8 cellular contexts compared by ENCODE assay signal in genomic region chr13:40993119-40993518, GRCh38. TPM values are rescaled to one million over a fixed set of nuclear protein-coding genes. Genes with fewer than 3 reads are reported as not detected.
A peak's percentile ranks its signal among the peaks of the same experiment; 100 is the strongest.
DNase-seq lines count a peak whose midpoint lies in the region; ATAC-seq and TF ChIP-seq lines count a peak whose summit lies in the region.

No MANE protein-coding gene starts in this region.

- WGBS in stomach, 5 donors = 55 to 69% (median 64%) methylated on average over 10 of the region's 10 CpGs
- 81 to 84% methylated on average over 10 of the region's 10 CpGs for WGBS in testis, 2 donors

- TF ChIP-seq CTCF in OCI-LY7 (conservative IDR thresholded peaks at IDR 0.05; ENCODE audit: low read length) (0 out of 2 replicates have a peak, but pooled peaks have one; percentile 6), foreskin keratinocyte (conservative IDR thresholded peaks at IDR 0.05) (no peak), stomach (IDR thresholded peaks at IDR 0.05) (no peak), testis (IDR thresholded peaks at IDR 0.05) (no peak)

- H3K36me3 ChIP-seq in OCI-LY7 (ENCODE audit: insufficient read depth, low read length) (peaks cover 89% of the 10 kb centered on the region), stomach (peaks cover 0 to 9% (median 2%) of the 10 kb centered on the region in 4 donors), testis (ENCODE audit: low read depth, missing control alignments) (no peaks in the 10 kb centered on the region)

- DNase-seq in activated CD4-positive, alpha-beta T cell treated with anti-CD3 and anti-CD28 coated beads, Interleukin-2, amount 10 ng/mL, durations not matched to agents 7 days and 5 days = no peak
- no peak for DNase-seq in activated CD4-positive, alpha-beta T cell treated with anti-CD3 and anti-CD28 coated beads, Interleukin-2, amount 50 U/mL, for 48 hours
- DNase-seq in OCI-LY7 (ENCODE audit: low spot score) = peak; percentile 86
- peak in 1 of 2 donors; percentile 10 for DNase-seq in foreskin keratinocyte
- DNase-seq in stomach = no peak
- no peak for DNase-seq in activated effector memory CD4-positive, alpha-beta T cell treated with Interleukin-2 at 50 U/mL for 16 hours
- no peak for DNase-seq in testis

- ATAC-seq in foreskin keratinocyte (no peak), GM21619 (IDR thresholded peaks at IDR 0.05; ENCODE audit: unreplicated experiment) (no peak)

- peak overlapping the region; percentile 82 for H3K27ac Mint-ChIP-seq in activated CD4-positive, alpha-beta T cell treated with anti-CD3 and anti-CD28 coated beads, Interleukin-2, amount 10 ng/mL, durations not matched to agents 7 days and 5 days

- H3K27me3 ChIP-seq in foreskin keratinocyte = no peaks in the 10 kb centered on the region
- no peaks in the 10 kb centered on the region for H3K27me3 ChIP-seq in stomach
- H3K27me3 ChIP-seq in testis = no peaks in the 10 kb centered on the region

- TF ChIP-seq POLR2A in stomach (IDR thresholded peaks at IDR 0.05) (no peak), testis (IDR thresholded peaks at IDR 0.05) (no peak)

- no peaks in the 10 kb centered on the region for H3K9me3 Mint-ChIP-seq in activated CD4-positive, alpha-beta T cell treated with anti-CD3 and anti-CD28 coated beads, Interleukin-2, amount 10 ng/mL, durations not matched to agents 7 days and 5 days

- no peaks in the 10 kb centered on the region for H3K9me2 ChIP-seq in OCI-LY7 (ENCODE audit: insufficient read depth, low read length)

- H3K27ac ChIP-seq in OCI-LY7 (ENCODE audit: low read depth, low read length, poor library complexity, severe bottlenecking) (peak overlapping the region; percentile 99), foreskin keratinocyte (peak overlapping the region; percentile 71), stomach (peak overlapping the region; percentile 74 to 88 (median 82)), testis (no peak overlapping the region)

- CTCF ChIA-PET in activated CD4-positive, alpha-beta T cell treated with anti-CD3 and anti-CD28 coated beads, Interleukin-2, amount 10 ng/mL, durations not matched to agents 7 days and 5 days (lab: Charles Lee) = interaction anchor here (1.0 to 1.9 kb wide), 5 partner anchors 11 to 24 kb away, joined by 3 to 7 read pairs (median 4); no protein-coding TSS in a partner anchor
- CTCF ChIA-PET in OCI-LY7 (lab: Charles Lee; ENCODE audit: unreplicated experiment) = interaction anchor here (1.5 kb wide), 1 partner anchor 28 kb away, joined by 4 read pairs; no protein-coding TSS in a partner anchor

- H3K4me3 Mint-ChIP-seq in activated CD4-positive, alpha-beta T cell treated with anti-CD3 and anti-CD28 coated beads, Interleukin-2, amount 10 ng/mL, durations not matched to agents 7 days and 5 days = no peak overlapping the region

- peaks cover 100% of the 10 kb centered on the region for H3K79me2 ChIP-seq in OCI-LY7 (ENCODE audit: insufficient read depth, low read depth, low read length)

- POLR2A ChIA-PET in activated CD4-positive, alpha-beta T cell treated with anti-CD3 and anti-CD28 coated beads, Interleukin-2, amount 10 ng/mL, durations not matched to agents 7 days and 5 days (lab: Charles Lee) = interaction anchor here (1.2 kb wide), 1 partner anchor 10 kb away, joined by 5 read pairs; no protein-coding TSS in a partner anchor
- POLR2A ChIA-PET in OCI-LY7 (lab: Charles Lee) = interaction anchor here (0.7 to 5.5 kb wide), 13 partner anchors 9 to 66 kb away, joined by 3 to 46 read pairs (median 5); partner anchors contain the start of gene ELF1

- H3K9me3 ChIP-seq in OCI-LY7 (ENCODE audit: low read length) (peaks cover 20% of the 10 kb centered on the region; the same call in 1 of the 2 replicates), stomach (no peaks in the 10 kb centered on the region), testis (no peaks in the 10 kb centered on the region)

- peaks cover 82% of the 10 kb centered on the region for H3K4me1 Mint-ChIP-seq in activated CD4-positive, alpha-beta T cell treated with anti-CD3 and anti-CD28 coated beads, Interleukin-2, amount 10 ng/mL, durations not matched to agents 7 days and 5 days

- intact Hi-C loops in OCI-LY7 (cut with micrococcal nuclease; ENCODE audit: unreplicated experiment) (loop anchor here (1.0 to 5.0 kb wide), 3 partner anchors 9 to 201 kb away; no protein-coding TSS in a partner anchor), stomach (cut with DNase I; ENCODE audit: low total_unique reads) (no loop called here), testis (cut with DNase I; ENCODE audit: low total_unique reads) (no loop called here)

- no TSS peak for BruUV-seq in OCI-LY7 (replicated peaks; lab: Mats Ljungman, UMichigan)

- no peak overlapping the region for H2AFZ ChIP-seq in OCI-LY7 (ENCODE audit: low read length)

- peaks cover 38% of the 10 kb centered on the region for H3K36me3 Mint-ChIP-seq in activated CD4-positive, alpha-beta T cell treated with anti-CD3 and anti-CD28 coated beads, Interleukin-2, amount 10 ng/mL, durations not matched to agents 7 days and 5 days (ENCODE audit: low read depth)

- no peak for TF ChIP-seq EP300 in stomach (IDR thresholded peaks at IDR 0.05)

- H3K4me2 ChIP-seq in OCI-LY7 (ENCODE audit: low read length) = peak overlapping the region; percentile 72

- H3K27me3 Mint-ChIP-seq in activated CD4-positive, alpha-beta T cell treated with anti-CD3 and anti-CD28 coated beads, Interleukin-2, amount 10 ng/mL, durations not matched to agents 7 days and 5 days = no peaks in the 10 kb centered on the region

- H3K4me1 ChIP-seq in OCI-LY7 (ENCODE audit: insufficient read depth, low read length, poor library complexity, severe bottlenecking) (peaks cover 93% of the 10 kb centered on the region), foreskin keratinocyte (peaks cover 30% of the 10 kb centered on the region), stomach (peaks cover 29 to 82% (median 58%) of the 10 kb centered on the region in 4 donors), testis (peaks cover 18% of the 10 kb centered on the region)

- H4K20me1 ChIP-seq in OCI-LY7 (ENCODE audit: insufficient read depth, low read length) = peaks cover 14% of the 10 kb centered on the region; the same call in 1 of the 2 replicates

- H3K4me3 ChIP-seq in OCI-LY7 (ENCODE audit: low read depth, low read length, poor library complexity, severe bottlenecking) = peak overlapping the region; percentile 35
- H3K4me3 ChIP-seq in stomach = no peak overlapping the region
- no peak overlapping the region for H3K4me3 ChIP-seq in testis

RNA-seq across cellular contexts. Expression of gene ELF1, which starts 26.0 kb away (rescaled TPM):
- total RNA-seq in activated CD4-positive, alpha-beta T cell treated with anti-CD3 and anti-CD28 coated beads, Interleukin-2, amount 10 ng/mL, durations not matched to agents 7 days and 5 days = 100 to 1,000 TPM; 125 to 149 TPM
- total RNA-seq in OCI-LY7 (2014; rRNA removed; shearing (Covaris generic)) = 106 and 111 TPM in 2 replicates
- total RNA-seq in OCI-LY7 (2022) (248 and 276 TPM in 2 replicates), foreskin keratinocyte (42.0 and 46.9 TPM in 2 replicates), stomach (100 to 1,000 TPM in 1 of 5 donors, 10 to 100 TPM in 4; 13.3 to 113 (median 49.7) TPM), testis (10 to 100 TPM; 54.8 to 67.5 TPM)
- polyA plus RNA-seq in foreskin keratinocyte (10.2 and 10.6 TPM in 2 replicates), stomach (10 to 100 TPM; 10.9 to 31.8 (median 19.8) TPM), testis (ENCODE audit: insufficient read depth, low read depth, low replicate concordance) (32.8 TPM)

Comparison
In these comparisons a context has a peak if more than half of its experiments do, and no peak if none do; other contexts are left out.
1. H3K27ac ChIP-seq: peak in OCI-LY7 (single experiment), foreskin keratinocyte (single experiment) and stomach (5 of 5); none in testis (0 of 2).